Comparison of ENCODE assay signal across 8 cellular contexts in genomic region chr5:127875235-127876021, GRCh38.
DNase-seq lines count a peak whose midpoint lies in the region; ATAC-seq and TF ChIP-seq lines count a peak whose summit lies in the region.

No MANE protein-coding gene starts in this region.

- peaks cover 0 to 28% (median 4%) of the 10 kb centered on the region in 4 donors for H3K4me1 ChIP-seq in tibial nerve

- DNase-seq in CD4-positive, alpha-beta T cell = peak in 1 of 10 experiments; percentile 5
- DNase-seq in NCI-H1930 (lab: John Stamatoyannopoulos, UW) (peak; percentile 3 to 22), WTC11 (ENCODE audit: low spot score) (peak; percentile 37), fibroblast of pulmonary artery (ENCODE audit: low read depth) (peak; percentile 82), nucleus accumbens (lab: John Stamatoyannopoulos, UW) (peak in 42 of 56 donors; percentile 3 to 72 (median 30)), tibial nerve (ENCODE audit: low spot score in 2 of 2) (no peak)

- H3K9me3 Mint-ChIP-seq in CD4-positive, alpha-beta T cell = no peaks in the 10 kb centered on the region
- no peaks in the 10 kb centered on the region for H3K9me3 Mint-ChIP-seq in WTC11

- H3K36me3 Mint-ChIP-seq in CD4-positive, alpha-beta T cell (ENCODE audit: low read depth) = no peaks in the 10 kb centered on the region
- H3K36me3 Mint-ChIP-seq in WTC11 = no peaks in the 10 kb centered on the region

- no peak overlapping the region for H3K27ac ChIP-seq in CD4-positive, alpha-beta T cell (ENCODE audit: low read depth, low read length)
- H3K27ac ChIP-seq in tibial nerve = no peak overlapping the region

- TF ChIP-seq POLR2A in tibial nerve (IDR thresholded peaks at IDR 0.05) = no peak

- no peak overlapping the region for H3K4me3 Mint-ChIP-seq in CD4-positive, alpha-beta T cell
- no peak overlapping the region for H3K4me3 Mint-ChIP-seq in WTC11

- no peaks in the 10 kb centered on the region for H3K4me1 Mint-ChIP-seq in CD4-positive, alpha-beta T cell (ENCODE audit: low read depth)
- H3K4me1 Mint-ChIP-seq in WTC11 = peaks cover 5% of the 10 kb centered on the region; the same call in 1 of the 2 replicates

- POLR2A ChIA-PET in CD4-positive, alpha-beta T cell (lab: Charles Lee) = no interaction called here
- POLR2A ChIA-PET in WTC11 (lab: Charles Lee) = no interaction called here

- intact Hi-C loops in CD4-positive, alpha-beta T cell (cut with DNase I, micrococcal nuclease) = loop anchor here (2.0 to 10.0 kb wide), 2 partner anchors 327 to 329 kb away; no protein-coding TSS in a partner anchor

- peak; percentile 29 for ATAC-seq in CD4-positive, alpha-beta T cell (ENCODE audit: poor library complexity)
- peak; percentile 80 for ATAC-seq in GM18858 (IDR thresholded peaks at IDR 0.05; ENCODE audit: unreplicated experiment)
- ATAC-seq in HG02885 (IDR thresholded peaks at IDR 0.05; ENCODE audit: poor library complexity, unreplicated experiment) = peak; percentile 87
- peak; percentile 92 for ATAC-seq in WTC11

- H3K27me3 ChIP-seq in CD4-positive, alpha-beta T cell (ENCODE audit: control insufficient read depth, insufficient read depth, low read length) = no peaks in the 10 kb centered on the region
- H3K27me3 ChIP-seq in tibial nerve = no peaks in the 10 kb centered on the region

- WGBS in tibial nerve, 2 donors = 27 to 29% methylated on average over 8 of the region's 8 CpGs

- CTCF ChIA-PET in CD4-positive, alpha-beta T cell (lab: Charles Lee) = interaction anchor here (0.8 to 2.3 kb wide), 4 partner anchors 10 to 325 kb away, joined by 3 to 5 read pairs (median 3); no protein-coding TSS in a partner anchor
- CTCF ChIA-PET in WTC11 (lab: Charles Lee) = interaction anchor here (0.5 to 2.7 kb wide), 13 partner anchors 8 to 650 kb away, joined by 3 to 15 read pairs (median 4); no protein-coding TSS in a partner anchor

- no peak for TF ChIP-seq EP300 in tibial nerve (IDR thresholded peaks at IDR 0.05)

- no peak overlapping the region for H3K27ac Mint-ChIP-seq in CD4-positive, alpha-beta T cell
- no peak overlapping the region for H3K27ac Mint-ChIP-seq in WTC11

- H3K27me3 Mint-ChIP-seq in CD4-positive, alpha-beta T cell = peaks cover 5% of the 10 kb centered on the region
- no peaks in the 10 kb centered on the region for H3K27me3 Mint-ChIP-seq in WTC11 (ENCODE audit: low read depth)

- TF ChIP-seq CTCF in CD4-positive, alpha-beta T cell (IDR thresholded peaks at IDR 0.05) = no peak
- TF ChIP-seq CTCF in WTC11 (IDR thresholded peaks at IDR 0.05) (no peak), fibroblast of pulmonary artery (IDR thresholded peaks at IDR 0.05; ENCODE audit: low read length, missing control alignments) (peak; percentile 15), tibial nerve (IDR thresholded peaks at IDR 0.05) (no peak)

- H3K4me3 ChIP-seq in fibroblast of pulmonary artery (replicated peaks; ENCODE audit: low read depth, low read length) (no peak overlapping the region), tibial nerve (no peak overlapping the region)

- no peaks in the 10 kb centered on the region for H3K36me3 ChIP-seq in tibial nerve

- H3K9me3 ChIP-seq in CD4-positive, alpha-beta T cell (ENCODE audit: control insufficient read depth, low read length) = no peaks in the 10 kb centered on the region
- no peaks in the 10 kb centered on the region for H3K9me3 ChIP-seq in tibial nerve

TF ChIP-seq in WTC11, 78 proteins besides CTCF, POLR2A, EP300 and RAD21:
- peak; percentile 55; the same call in 1 of the 2 replicates for TF ChIP-seq USF1 (CRISPR knock-in tag; IDR thresholded peaks at IDR 0.05)
- TF ChIP-seq TCF7 (CRISPR knock-in tag; IDR thresholded peaks at IDR 0.05; ENCODE audit: low read depth) = no peak
- peak; percentile 63 for TF ChIP-seq USF2 (CRISPR knock-in tag; IDR thresholded peaks at IDR 0.05)
TF ChIP-seq in WTC11: peak in this region for 2.

Comparison
In these comparisons a context has a peak if more than half of its experiments do, and no peak if none do; other contexts are left out.
1. ATAC-seq: peak in every context shown above with its lines; median percentile 92 in WTC11; 87 in HG02885; 80 in GM18858; 29 in CD4-positive, alpha-beta T cell.
2. DNase-seq: peak in NCI-H1930 (2 of 2), WTC11 (single experiment), fibroblast of pulmonary artery (single experiment) and nucleus accumbens (42 of 56); none in tibial nerve (0 of 2).